In the genomic region with DNA sequence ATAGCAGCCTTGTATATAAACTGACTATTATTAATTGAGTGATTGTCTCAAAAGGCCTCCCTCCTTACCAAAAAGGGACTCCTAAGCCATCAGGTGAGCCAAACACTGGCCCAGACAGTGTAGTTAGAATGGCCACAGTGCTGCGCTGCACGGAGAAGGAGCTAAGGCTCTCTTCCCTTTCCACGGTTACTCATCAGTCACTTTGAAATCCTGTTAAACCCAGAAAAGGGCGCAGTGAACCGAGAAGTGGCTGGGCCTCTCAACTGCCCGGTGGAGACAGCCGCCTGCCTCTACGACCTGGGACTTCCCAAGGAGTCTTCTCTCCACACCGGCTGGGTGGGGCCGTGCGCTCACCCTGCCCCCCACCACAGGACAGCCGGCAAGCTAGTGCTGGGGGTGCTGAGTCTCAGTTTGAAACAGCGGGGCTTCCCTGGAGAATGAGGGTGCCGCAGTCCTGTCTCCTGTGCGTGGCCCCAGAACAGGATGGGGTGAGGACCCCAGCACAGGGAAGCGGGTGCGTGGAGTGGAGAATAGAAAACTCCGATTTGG, we compare ENCODE assay signal across 8 cellular contexts. TPM values are rescaled to one million over a fixed set of nuclear protein-coding genes. Genes with fewer than 3 reads are reported as not detected.
DNase-seq lines count a peak whose midpoint lies in the region; ATAC-seq and TF ChIP-seq lines count a peak whose summit lies in the region.

No MANE protein-coding gene starts in this region.

- peaks cover 47% of the 10 kb centered on the region for H3K36me3 Mint-ChIP-seq in activated CD8-positive, alpha-beta T cell treated with anti-CD3 and anti-CD28 coated beads, Interleukin-2, amount 10 ng/mL, durations not matched to agents 7 days and 5 days (ENCODE audit: low read depth)
- peaks cover 6% of the 10 kb centered on the region for H3K36me3 Mint-ChIP-seq in neural crest cell (ENCODE audit: low read depth)

- peak overlapping the region; percentile 93 for H3K27ac ChIP-seq in C4-2B

- CTCF ChIA-PET in activated CD8-positive, alpha-beta T cell treated with anti-CD3 and anti-CD28 coated beads, Interleukin-2, amount 10 ng/mL, durations not matched to agents 7 days and 5 days (lab: Charles Lee) = interaction anchor here (1.0 to 2.2 kb wide), 8 partner anchors 10 to 85 kb away, joined by 3 to 17 read pairs (median 3); no protein-coding TSS in a partner anchor

- TF ChIP-seq POLR2A in GM19193 (IDR thresholded peaks at IDR 0.05; ENCODE audit: extremely low read depth, insufficient read depth, insufficient read length) = peak; percentile 55

- no peak for TF ChIP-seq CTCF in C4-2B (conservative IDR thresholded peaks at IDR 0.05)
- no peak for TF ChIP-seq CTCF in fibroblast of mammary gland (conservative IDR thresholded peaks at IDR 0.05; ENCODE audit: control insufficient read depth, insufficient read depth, low read depth, low read length)
- no peak for TF ChIP-seq CTCF in neural crest cell (conservative IDR thresholded peaks at IDR 0.05)

- H3K4me3 ChIP-seq in fibroblast of mammary gland (ENCODE audit: control insufficient read depth, low read depth, low read length) = peak overlapping the region; percentile 89

- H3K27ac Mint-ChIP-seq in activated CD8-positive, alpha-beta T cell treated with anti-CD3 and anti-CD28 coated beads, Interleukin-2, amount 10 ng/mL, durations not matched to agents 7 days and 5 days = peak overlapping the region; percentile 92
- peak overlapping the region; percentile 98 for H3K27ac Mint-ChIP-seq in neural crest cell (ENCODE audit: unreplicated experiment)

- POLR2A ChIA-PET in activated CD8-positive, alpha-beta T cell treated with anti-CD3 and anti-CD28 coated beads, Interleukin-2, amount 10 ng/mL, durations not matched to agents 7 days and 5 days (lab: Charles Lee) = interaction anchor here (0.8 to 5.1 kb wide), 7 partner anchors 9 to 53 kb away, joined by 3 to 37 read pairs (median 15); no protein-coding TSS in a partner anchor

- DNase-seq in M059J (ENCODE audit: low read depth) (peak; percentile 84), fibroblast of mammary gland (ENCODE audit: low read depth) (no peak), neural crest cell (ENCODE audit: low read depth, low spot score) (no peak), UCSD-AML1 (lab: John Stamatoyannopoulos, UW; ENCODE audit: unreplicated experiment) (no peak)
- peak; percentile 58 for DNase-seq in activated CD8-positive, alpha-beta T cell treated with anti-CD3 and anti-CD28 coated beads, Interleukin-2, amount 10 ng/mL, durations not matched to agents 7 days and 5 days

- no peak for ATAC-seq in activated CD8-positive, alpha-beta T cell treated with anti-CD3 and anti-CD28 coated beads, Interleukin-2, amount 10 ng/mL, durations not matched to agents 7 days and 5 days
- ATAC-seq in GM21381 (IDR thresholded peaks at IDR 0.05; ENCODE audit: unreplicated experiment) = no peak

- no peaks in the 10 kb centered on the region for H3K27me3 Mint-ChIP-seq in activated CD8-positive, alpha-beta T cell treated with anti-CD3 and anti-CD28 coated beads, Interleukin-2, amount 10 ng/mL, durations not matched to agents 7 days and 5 days (ENCODE audit: low read depth)
- H3K27me3 Mint-ChIP-seq in neural crest cell (ENCODE audit: low read depth) = no peaks in the 10 kb centered on the region

- no peaks in the 10 kb centered on the region for H3K9me3 Mint-ChIP-seq in activated CD8-positive, alpha-beta T cell treated with anti-CD3 and anti-CD28 coated beads, Interleukin-2, amount 10 ng/mL, durations not matched to agents 7 days and 5 days (ENCODE audit: insufficient read depth)
- H3K9me3 Mint-ChIP-seq in neural crest cell = no peaks in the 10 kb centered on the region

- H3K4me3 Mint-ChIP-seq in activated CD8-positive, alpha-beta T cell treated with anti-CD3 and anti-CD28 coated beads, Interleukin-2, amount 10 ng/mL, durations not matched to agents 7 days and 5 days = peak overlapping the region; percentile 88
- peak overlapping the region; percentile 84 for H3K4me3 Mint-ChIP-seq in neural crest cell

- peaks cover 56% of the 10 kb centered on the region for H3K4me1 Mint-ChIP-seq in activated CD8-positive, alpha-beta T cell treated with anti-CD3 and anti-CD28 coated beads, Interleukin-2, amount 10 ng/mL, durations not matched to agents 7 days and 5 days (ENCODE audit: low read depth)
- H3K4me1 Mint-ChIP-seq in neural crest cell = peaks cover 42% of the 10 kb centered on the region

RNA-seq across cellular contexts. Expression of gene MYH9, which starts 1.3 kb away (rescaled TPM):
- 151 and 320 TPM in 2 replicates for total RNA-seq in M059J (2014; rRNA removed; shearing (Covaris generic))
- total RNA-seq in activated CD8-positive, alpha-beta T cell treated with anti-CD3 and anti-CD28 coated beads, Interleukin-2, amount 10 ng/mL, durations not matched to agents 7 days and 5 days = 100 to 1,000 TPM; 857 to 883 TPM
- 160 and 171 TPM in 2 replicates for total RNA-seq in neural crest cell

Comparison
In these comparisons a context has a peak if more than half of its experiments do, and no peak if none do; other contexts are left out.
1. DNase-seq: peak in M059J (single experiment) and activated CD8-positive, alpha-beta T cell treated with anti-CD3 and anti-CD28 coated beads, Interleukin-2, amount 10 ng/mL, durations not matched to agents 7 days and 5 days (single experiment); none in fibroblast of mammary gland (single experiment), neural crest cell (single experiment) and UCSD-AML1 (single experiment).